ENCODE assay signal across 24 cellular contexts in genomic region chr7:157423886-157424565, GRCh38.
"Had no signal": no experiment of that assay in that cellular context is flagged by ENCODE, and none has a peak within 500 bp of the region (broad histone marks: within the 10 kb centered on the region; RNA-seq: fewer than 3 reads in every experiment).

No MANE protein-coding gene starts in this region.

- H3K4me2 ChIP-seq: PC-9, SK-N-SH had no signal

- H3K9ac ChIP-seq: SK-N-SH had no signal

- ATAC-seq: activated CD4-positive, alpha-beta T cell treated with anti-CD3 and anti-CD28 coated beads for 36 hours; activated T-helper 17 cell treated with anti-CD3 and anti-CD28 coated beads, Interleukin-2, amount 50 U/mL, for 72 hours had no signal

- H2AFZ ChIP-seq: PC-9 had no signal

- H3K36me3 ChIP-seq: brain microvascular endothelial cell, SJCRH30 had no signal

- H3K9me3 ChIP-seq: SJCRH30, SK-N-SH had no signal

- H3K27ac ChIP-seq: brain microvascular endothelial cell, PC-9, SJCRH30, VCaP had no signal

- H3K4me3 ChIP-seq: PC-9, SJCRH30 had no signal

- H3K27me3 ChIP-seq: brain microvascular endothelial cell, SJCRH30 had no signal

- DNase-seq: activated CD4-positive, alpha-beta memory T cell treated with anti-CD3 and anti-CD28 coated beads, Interleukin-2, amount 10 ng/mL, durations not matched to agents 7 days and 5 days; activated CD4-positive, alpha-beta T cell treated with anti-CD3 and anti-CD28 coated beads for 36 hours; activated CD4-positive, alpha-beta T cell treated with anti-CD3 and anti-CD28 coated beads, Interleukin-2, amount 50 U/mL, for 1 hour; activated gamma-delta T cell; activated naive CD4-positive, alpha-beta T cell treated with anti-CD3 and anti-CD28 coated beads for 36 hours; activated T-cell treated with anti-CD3 and anti-CD28 coated beads for 4 hours; activated T-cell treated with anti-CD3 and anti-CD28 coated beads, Interleukin-2, amount 50 U/mL, for 48 hours; Karpas-422; MM.1S; NCI-H1105; NCI-H1436; NCI-H1694 treated with DMSO at 0.1 percent for 48 hours; NCI-H2029 treated with DMSO at 0.1 percent for 48 hours; NCI-H345; NCI-H510A; NCI-H526 treated with DMSO at 0.1 percent for 48 hours; NCI-H82; PC-9; SJCRH30; SK-N-SH; T-helper 1 cell had no signal
